Comparison of ENCODE assay signal across 20 cellular contexts in the genomic region with DNA sequence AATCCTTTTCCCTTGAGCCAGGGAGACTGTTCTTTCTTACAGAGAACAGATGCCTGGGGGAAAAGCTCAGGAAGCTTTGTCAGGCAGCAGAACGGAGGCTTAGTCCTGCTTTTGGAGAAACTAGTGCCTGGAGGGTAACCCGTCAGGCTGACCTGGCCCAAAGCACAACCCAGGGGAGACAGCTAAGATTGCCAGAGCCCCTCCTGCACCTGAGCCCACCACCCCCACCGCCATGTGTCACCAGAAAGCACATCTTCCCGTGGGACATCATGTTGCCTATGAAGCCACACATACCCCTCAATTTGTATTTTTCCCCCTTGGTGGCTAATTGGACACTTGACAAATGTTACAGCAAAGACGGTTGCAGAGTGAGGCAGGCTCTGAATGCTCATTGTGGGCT.
DNase-seq lines count a peak whose midpoint lies in the region; ATAC-seq and TF ChIP-seq lines count a peak whose summit lies in the region.
"Had no signal": no experiment of that assay in that cellular context is flagged by ENCODE, and none has a peak within 500 bp of the region (broad histone marks: within the 10 kb centered on the region; RNA-seq: fewer than 3 reads in every experiment).

No MANE protein-coding gene starts in this region.

- CTCF ChIA-PET in activated CD4-positive, alpha-beta T cell treated with anti-CD3 and anti-CD28 coated beads for 36 hours (lab: Charles Lee): no interaction called here

- peak; percentile 2 for DNase-seq in activated CD4-positive, alpha-beta T cell treated with anti-CD3 and anti-CD28 coated beads for 36 hours
- no peak for DNase-seq in activated CD4-positive, alpha-beta T cell treated with anti-CD3 and anti-CD28 coated beads for 4 hours
- peak in 1 of 10 donors; percentile 21 for DNase-seq in dorsolateral prefrontal cortex
- no peak for DNase-seq in neural progenitor cell (ENCODE audit: low spot score)
- no peak for DNase-seq in activated T-helper 1 cell treated with anti-CD3 and anti-CD28 coated beads, Interleukin-12 subunit alpha, Interleukin-12 subunit beta, Interleukin-2, Interleukin-4 antibody, amounts not matched to agents 30 ng/mL and 10 ng/mL and 1 ng/mL, durations not matched to agents 14 hours and 24 hours and 36 hours (ENCODE audit: low spot score)
- DNase-seq in nucleus accumbens (lab: John Stamatoyannopoulos, UW): no peak
- no peak for DNase-seq in D341Med (ENCODE audit: low spot score)
- no peak for DNase-seq in stimulated activated naive CD4-positive, alpha-beta T cell (lab: John Stamatoyannopoulos, UW)
- DNase-seq: DMS53, GDM1, Karpas-422, MV-4-11, NCI-H1105 treated with DMSO at 0.1 percent for 48 hours, NCI-H1694, NCI-H2081 treated with DMSO at 0.1 percent for 48 hours, NCI-H2171 treated with DMSO at 0.1 percent for 48 hours, NCI-H526 had no signal

- H3K4me1 ChIP-seq in neural progenitor cell: no peaks in the 10 kb centered on the region

- no peak overlapping the region for H3K27ac Mint-ChIP-seq in activated CD4-positive, alpha-beta T cell treated with anti-CD3 and anti-CD28 coated beads for 36 hours
- H3K27ac Mint-ChIP-seq in neural progenitor cell: peak overlapping the region; percentile 82
- H3K27ac Mint-ChIP-seq in activated T-helper 1 cell treated with anti-CD3 and anti-CD28 coated beads, Interleukin-12 subunit alpha, Interleukin-12 subunit beta, Interleukin-2, Interleukin-4 antibody, amounts not matched to agents 30 ng/mL and 10 ng/mL and 1 ng/mL, durations not matched to agents 14 hours and 24 hours and 36 hours: no peak overlapping the region

- H3K36me3 ChIP-seq in neural progenitor cell: no peaks in the 10 kb centered on the region

- H3K27me3 Mint-ChIP-seq in activated CD4-positive, alpha-beta T cell treated with anti-CD3 and anti-CD28 coated beads for 36 hours: no peaks in the 10 kb centered on the region
- peaks cover 5% of the 10 kb centered on the region for H3K27me3 Mint-ChIP-seq in neural progenitor cell (ENCODE audit: insufficient read depth, low read depth)
- H3K27me3 Mint-ChIP-seq in activated T-helper 1 cell treated with anti-CD3 and anti-CD28 coated beads, Interleukin-12 subunit alpha, Interleukin-12 subunit beta, Interleukin-2, Interleukin-4 antibody, amounts not matched to agents 30 ng/mL and 10 ng/mL and 1 ng/mL, durations not matched to agents 14 hours and 24 hours and 36 hours (ENCODE audit: insufficient read depth): no peaks in the 10 kb centered on the region

- no peaks in the 10 kb centered on the region for H3F3A ChIP-seq in neural progenitor cell (ENCODE audit: low read depth)

- intact Hi-C loops in activated CD4-positive, alpha-beta T cell treated with anti-CD3 and anti-CD28 coated beads for 36 hours (cut with DNase I, micrococcal nuclease): no loop called here
- intact Hi-C loops in dorsolateral prefrontal cortex (cut with DNase I): no loop called here
- intact Hi-C loops in activated T-helper 1 cell treated with anti-CD3 and anti-CD28 coated beads, Interleukin-12 subunit alpha, Interleukin-12 subunit beta, Interleukin-2, Interleukin-4 antibody, amounts not matched to agents 30 ng/mL and 10 ng/mL and 1 ng/mL, durations not matched to agents 14 hours and 24 hours and 36 hours (cut with micrococcal nuclease): no loop called here

- no peaks in the 10 kb centered on the region for H4K20me1 ChIP-seq in neural progenitor cell (ENCODE audit: low read depth)

- no peaks in the 10 kb centered on the region for H3K9me3 Mint-ChIP-seq in activated CD4-positive, alpha-beta T cell treated with anti-CD3 and anti-CD28 coated beads for 36 hours (ENCODE audit: low read depth)
- H3K9me3 Mint-ChIP-seq in neural progenitor cell: peaks cover 8% of the 10 kb centered on the region
- no peaks in the 10 kb centered on the region for H3K9me3 Mint-ChIP-seq in activated T-helper 1 cell treated with anti-CD3 and anti-CD28 coated beads, Interleukin-12 subunit alpha, Interleukin-12 subunit beta, Interleukin-2, Interleukin-4 antibody, amounts not matched to agents 30 ng/mL and 10 ng/mL and 1 ng/mL, durations not matched to agents 14 hours and 24 hours and 36 hours

- H3K4me1 Mint-ChIP-seq in activated CD4-positive, alpha-beta T cell treated with anti-CD3 and anti-CD28 coated beads for 36 hours: no peaks in the 10 kb centered on the region
- H3K4me1 Mint-ChIP-seq in neural progenitor cell: peaks cover 5% of the 10 kb centered on the region
- H3K4me1 Mint-ChIP-seq in activated T-helper 1 cell treated with anti-CD3 and anti-CD28 coated beads, Interleukin-12 subunit alpha, Interleukin-12 subunit beta, Interleukin-2, Interleukin-4 antibody, amounts not matched to agents 30 ng/mL and 10 ng/mL and 1 ng/mL, durations not matched to agents 14 hours and 24 hours and 36 hours (ENCODE audit: low read depth): no peaks in the 10 kb centered on the region

- H3K4me3 Mint-ChIP-seq in activated CD4-positive, alpha-beta T cell treated with anti-CD3 and anti-CD28 coated beads for 36 hours: no peak overlapping the region
- no peak overlapping the region for H3K4me3 Mint-ChIP-seq in neural progenitor cell
- no peak overlapping the region for H3K4me3 Mint-ChIP-seq in activated T-helper 1 cell treated with anti-CD3 and anti-CD28 coated beads, Interleukin-12 subunit alpha, Interleukin-12 subunit beta, Interleukin-2, Interleukin-4 antibody, amounts not matched to agents 30 ng/mL and 10 ng/mL and 1 ng/mL, durations not matched to agents 14 hours and 24 hours and 36 hours

- H3K27me3 ChIP-seq in dorsolateral prefrontal cortex (no peaks in the 10 kb centered on the region), neural progenitor cell (no peaks in the 10 kb centered on the region)

- H3K36me3 Mint-ChIP-seq in activated CD4-positive, alpha-beta T cell treated with anti-CD3 and anti-CD28 coated beads for 36 hours (ENCODE audit: low read depth): peaks cover 5% of the 10 kb centered on the region
- H3K36me3 Mint-ChIP-seq in neural progenitor cell: peaks cover 38% of the 10 kb centered on the region
- H3K36me3 Mint-ChIP-seq in activated T-helper 1 cell treated with anti-CD3 and anti-CD28 coated beads, Interleukin-12 subunit alpha, Interleukin-12 subunit beta, Interleukin-2, Interleukin-4 antibody, amounts not matched to agents 30 ng/mL and 10 ng/mL and 1 ng/mL, durations not matched to agents 14 hours and 24 hours and 36 hours (ENCODE audit: low read depth): peaks cover 2% of the 10 kb centered on the region

- no peak overlapping the region for H3K4me2 ChIP-seq in neural progenitor cell

- no peak overlapping the region for H2AFZ ChIP-seq in neural progenitor cell (replicated peaks)

- H3K79me2 ChIP-seq in neural progenitor cell (ENCODE audit: low read depth): no peaks in the 10 kb centered on the region

- TF ChIP-seq CTCF in dorsolateral prefrontal cortex (IDR thresholded peaks at IDR 0.05 in 54 of 56, conservative IDR thresholded peaks at IDR 0.05 in 2 of 56; ENCODE audit: low read depth in 1 of 56, partially characterized antibody in 56 of 56) (no peak), neural progenitor cell (IDR thresholded peaks at IDR 0.05) (no peak)

- ATAC-seq in activated CD4-positive, alpha-beta T cell treated with anti-CD3 and anti-CD28 coated beads for 36 hours: no peak
- ATAC-seq: Right ventricle myocardium inferior had no signal

- no peaks in the 10 kb centered on the region for H3K9me3 ChIP-seq in neural progenitor cell (ENCODE audit: low read depth)

- H3K4me3 ChIP-seq in dorsolateral prefrontal cortex: no peak overlapping the region
- no peak overlapping the region for H3K4me3 ChIP-seq in neural progenitor cell

- H3K27ac ChIP-seq in dorsolateral prefrontal cortex (peak overlapping the region in 43 of 59 donors; percentile 2 to 90 (median 49)), neural progenitor cell (no peak overlapping the region)
- H3K27ac ChIP-seq: 22Rv1, C4-2B had no signal

- POLR2A ChIA-PET in activated CD4-positive, alpha-beta T cell treated with anti-CD3 and anti-CD28 coated beads for 36 hours (lab: Charles Lee): no interaction called here

- no peak overlapping the region for H3K9ac ChIP-seq in neural progenitor cell
